14 cellular contexts compared by ENCODE assay signal in genomic region chr12:93592641-93593396, GRCh38. TPM values are rescaled to one million over a fixed set of nuclear protein-coding genes. Genes with fewer than 3 reads are reported as not detected.
DNase-seq lines count a peak whose midpoint lies in the region; ATAC-seq and TF ChIP-seq lines count a peak whose summit lies in the region.
"Had no signal": no experiment of that assay in that cellular context is flagged by ENCODE, and none has a peak within 500 bp of the region (broad histone marks: within the 10 kb centered on the region; RNA-seq: fewer than 3 reads in every experiment).

No MANE protein-coding gene starts in this region.

- H3K27ac ChIP-seq in left ventricle myocardium inferior (replicated peaks) (peak overlapping the region; percentile 90), muscle layer of colon (ENCODE audit: low read depth, low read length) (peak overlapping the region; percentile 54), upper lobe of right lung (peak overlapping the region; percentile 87)
- H3K27ac ChIP-seq: SJSA1, VCaP had no signal

- no peak for DNase-seq in left ventricle myocardium inferior
- DNase-seq in Right ventricle myocardium superior, result no peak
- no peak for DNase-seq in adipocyte (ENCODE audit: low read depth)
- no peak for DNase-seq in upper lobe of right lung
- DNase-seq in NCI-H1694 treated with DMSO at 0.1 percent for 48 hours (lab: John Stamatoyannopoulos, UW), result no peak
- DNase-seq in NCI-H2029 (lab: John Stamatoyannopoulos, UW), result no peak
- DNase-seq in NCI-H1417 treated with DMSO at 0.1 percent for 48 hours (lab: John Stamatoyannopoulos, UW), result no peak
- DNase-seq: amygdala, DMS153, MM.1S, NCI-H526 treated with DMSO at 0.1 percent for 48 hours had no signal

- H3K4me3 ChIP-seq in left ventricle myocardium inferior (peak overlapping the region; percentile 71), adipocyte (ENCODE audit: low read length) (no peak overlapping the region), muscle layer of colon (ENCODE audit: low read depth in 1 of 2, low read length in 2 of 2) (no peak overlapping the region), upper lobe of right lung (peak overlapping the region; percentile 52)
- H3K4me3 ChIP-seq: SJSA1 had no signal

- H3K4me1 ChIP-seq in left ventricle myocardium inferior (peaks cover 45% of the 10 kb centered on the region), adipocyte (ENCODE audit: control insufficient read depth, insufficient read depth, low read length) (no peaks in the 10 kb centered on the region), muscle layer of colon (ENCODE audit: insufficient read depth, low read length) (peaks cover 9% of the 10 kb centered on the region), upper lobe of right lung (peaks cover 17% of the 10 kb centered on the region)

- ATAC-seq in Right ventricle myocardium superior (ENCODE audit: poor library complexity), result no peak
- ATAC-seq in upper lobe of right lung, result no peak

- H3K9me3 ChIP-seq in left ventricle myocardium inferior (replicated peaks) (no peaks in the 10 kb centered on the region), adipocyte (ENCODE audit: control insufficient read depth, low read length) (no peaks in the 10 kb centered on the region), muscle layer of colon (ENCODE audit: low read length) (no peaks in the 10 kb centered on the region), upper lobe of right lung (no peaks in the 10 kb centered on the region)
- H3K9me3 ChIP-seq: SJSA1 had no signal

- no peaks in the 10 kb centered on the region for H3K27me3 ChIP-seq in left ventricle myocardium inferior (ENCODE audit: low read depth)
- no peaks in the 10 kb centered on the region for H3K27me3 ChIP-seq in adipocyte (replicated peaks; ENCODE audit: control insufficient read depth, insufficient read depth, low read length)
- H3K27me3 ChIP-seq in muscle layer of colon (ENCODE audit: control insufficient read depth in 1 of 2, insufficient read depth in 2 of 2, low read length in 2 of 2), result no peaks in the 10 kb centered on the region
- no peaks in the 10 kb centered on the region for H3K27me3 ChIP-seq in upper lobe of right lung
- H3K27me3 ChIP-seq: SJSA1 had no signal

- TF ChIP-seq CTCF in left ventricle myocardium inferior (IDR thresholded peaks at IDR 0.05; ENCODE audit: borderline replicate concordance), result no peak
- no peak for TF ChIP-seq CTCF in upper lobe of right lung (IDR thresholded peaks at IDR 0.05)

- H3K9ac ChIP-seq in adipocyte (ENCODE audit: low read length) (peak overlapping the region; percentile 20), muscle layer of colon (ENCODE audit: low read length) (no peak overlapping the region)

- no peaks in the 10 kb centered on the region for H3K36me3 ChIP-seq in left ventricle myocardium inferior
- no peaks in the 10 kb centered on the region for H3K36me3 ChIP-seq in adipocyte (ENCODE audit: control insufficient read depth, insufficient read depth, low read length, severe bottlenecking)
- H3K36me3 ChIP-seq in muscle layer of colon (ENCODE audit: insufficient read depth, low read length), result no peaks in the 10 kb centered on the region
- H3K36me3 ChIP-seq in upper lobe of right lung, result no peaks in the 10 kb centered on the region
- H3K36me3 ChIP-seq: SJSA1 had no signal

- intact Hi-C loops in left ventricle myocardium inferior (cut with micrococcal nuclease) (loop anchor here (2.0 to 5.0 kb wide), 2 partner anchors 20 to 144 kb away; partner anchors contain the start of gene SOCS2), Right ventricle myocardium superior (cut with DNase I) (no loop called here), upper lobe of right lung (cut with DNase I) (no loop called here)

RNA-seq across cellular contexts. Expression of gene SOCS2, which starts 20.3 kb away (rescaled TPM):
- total RNA-seq in left ventricle myocardium inferior (16.6 TPM), Right ventricle myocardium superior (6.0 TPM), upper lobe of right lung (23.8 TPM)

Comparison
In these comparisons a context has a peak if more than half of its experiments do, and no peak if none do; other contexts are left out.
1. H3K4me3 ChIP-seq: peak in left ventricle myocardium inferior (single experiment) and upper lobe of right lung (single experiment); none in adipocyte (single experiment) and muscle layer of colon (0 of 2).
2. Peak in every context shown above with its lines, with median percentiles within 50 percentile points of each other: H3K27ac ChIP-seq.